19 cellular contexts compared by ENCODE assay signal in the genomic region with DNA sequence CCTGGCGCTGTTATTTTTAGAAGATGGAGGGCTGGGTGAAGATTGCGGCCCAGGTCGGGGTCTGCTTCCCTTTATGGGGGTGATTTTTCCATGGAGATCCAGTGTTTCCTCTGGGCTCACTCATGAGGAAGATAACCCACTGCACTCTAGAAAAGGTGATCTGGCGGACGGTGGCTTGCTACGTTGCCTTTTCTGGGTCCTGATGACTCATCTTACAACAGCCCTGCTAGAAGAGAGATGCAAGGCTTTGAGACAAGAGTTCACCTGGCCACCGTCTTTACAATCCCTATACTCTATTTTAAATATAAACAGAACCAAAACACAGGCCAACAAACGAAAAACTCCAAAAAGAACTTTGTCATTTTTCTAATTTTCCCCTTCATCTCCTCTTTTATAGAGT.
DNase-seq lines count a peak whose midpoint lies in the region; ATAC-seq, FAIRE-seq and TF ChIP-seq lines count a peak whose summit lies in the region.
"Had no signal": no experiment of that assay in that cellular context is flagged by ENCODE, and none has a peak within 500 bp of the region (broad histone marks: within the 10 kb centered on the region; RNA-seq: fewer than 3 reads in every experiment).

No MANE protein-coding gene starts in this region.

- no peaks in the 10 kb centered on the region for H3K9me3 ChIP-seq in BLaER1 treated with 17β-estradiol and CSF1 and Interleukin-3, amounts not matched to agents 10 nM and 100 nM (replicated peaks in 1 of 11)
- H3K9me3 ChIP-seq in GM12878 (replicated peaks; ENCODE audit: control insufficient read depth, insufficient read depth, low read length) (no peaks in the 10 kb centered on the region; the same call in 2 of the 3 replicates), right atrium auricular region (no peaks in the 10 kb centered on the region)

- no peak overlapping the region for H3K9ac ChIP-seq in BLaER1 treated with 17β-estradiol and CSF1 and Interleukin-3, amounts not matched to agents 10 nM and 100 nM
- no peak overlapping the region for H3K9ac ChIP-seq in GM12878 (ENCODE audit: control insufficient read depth, insufficient read depth, low read length)

- no TSS peak for BruUV-seq in GM12878 (replicated peaks; lab: Mats Ljungman, UMichigan)

- H4K20me1 ChIP-seq in BLaER1 treated with 17β-estradiol and CSF1 and Interleukin-3, amounts not matched to agents 10 nM and 100 nM: no peaks in the 10 kb centered on the region
- H4K20me1 ChIP-seq in GM12878 (ENCODE audit: control insufficient read depth, insufficient read depth): no peaks in the 10 kb centered on the region

- no peaks in the 10 kb centered on the region for H3K36me3 Mint-ChIP-seq in natural killer cell
- H3K36me3 Mint-ChIP-seq: CD4-positive, alpha-beta memory T cell had no signal

- in situ Hi-C loops in GM12878 (cut with MboI): no loop called here

- H3K27me3 Mint-ChIP-seq in natural killer cell (ENCODE audit: low read depth in 2 of 2): peaks cover 16 to 33% of the 10 kb centered on the region in 2 donors

- SMC1A ChIA-PET in GM12878 (lab: Charles Lee; ENCODE audit: uncharacterized antibody, unreplicated experiment): no interaction called here

- TF ChIP-seq EP300 in GM12878 (IDR thresholded peaks at IDR 0.05; ENCODE audit: borderline replicate concordance in 1 of 2, control insufficient read depth in 1 of 2, low read depth in 2 of 2, low read length in 2 of 2): no peak

- no peak for TF ChIP-seq RAD21 in GM12878 (IDR thresholded peaks at IDR 0.05; ENCODE audit: insufficient read depth, low read depth, low read length)

- POLR2A ChIA-PET in GM12878 (lab: Charles Lee): no interaction called here

- H3K27ac Mint-ChIP-seq in natural killer cell: no peak overlapping the region
- H3K27ac Mint-ChIP-seq: B cell; CD4-positive, alpha-beta memory T cell; GM23338; H9 had no signal

- CTCF ChIA-PET in GM12878 (lab: Yijun Ruan, JAX): no interaction called here

- H3K4me3 Mint-ChIP-seq in natural killer cell: no peak overlapping the region
- H3K4me3 Mint-ChIP-seq: B cell; CD4-positive, alpha-beta memory T cell; GM23338; H9 had no signal

- H3K27me3 ChIP-seq in BLaER1 treated with 17β-estradiol and CSF1 and Interleukin-3, amounts not matched to agents 10 nM and 100 nM: no peaks in the 10 kb centered on the region
- H3K27me3 ChIP-seq in GM12878 (replicated peaks in 1 of 2; ENCODE audit: control insufficient read depth in 2 of 2, insufficient read depth in 2 of 2, low read length in 1 of 2) (no peaks in the 10 kb centered on the region; a peak in 2 of 4 replicates), right atrium auricular region (no peaks in the 10 kb centered on the region)

- no peaks in the 10 kb centered on the region for H3K4me1 Mint-ChIP-seq in natural killer cell
- H3K4me1 Mint-ChIP-seq: B cell; CD4-positive, alpha-beta memory T cell; GM23338; H9 had no signal

- no peak for DNase-seq in GM12878 (ENCODE audit: low read depth, low spot score)
- no peak for DNase-seq in A172 (ENCODE audit: low spot score)
- no peak for DNase-seq in natural killer cell
- DNase-seq in right atrium auricular region (ENCODE audit: low spot score): no peak
- DNase-seq: C1 segment of cervical spinal cord; Calu3; CD4-positive, alpha-beta memory T cell; COR-L47; DMS53; DMS79 treated with DMSO at 0.1 percent for 48 hours; GF-D8; H9 had no signal

- no peaks in the 10 kb centered on the region for H3K79me2 ChIP-seq in GM12878 (ENCODE audit: control insufficient read depth, insufficient read depth, low read length)

- H2AFZ ChIP-seq in GM12878 (ENCODE audit: control insufficient read depth, low read depth, low read length): no peak overlapping the region
- H2AFZ ChIP-seq: GM23338 had no signal

- intact Hi-C loops in GM12878 (cut with micrococcal nuclease; ENCODE audit: unreplicated experiment): no loop called here
- intact Hi-C loops in natural killer cell (cut with micrococcal nuclease): no loop called here

- WGBS in GM12878 (ENCODE audit: insufficient coverage, insufficient replicate concordance, low lambda C conversion rate, missing lambda C conversion rate): 14% methylated on average over 8 of the region's 8 CpGs

- H3K27ac ChIP-seq in BLaER1 treated with 17β-estradiol and CSF1 and Interleukin-3, amounts not matched to agents 10 nM and 100 nM: no peak overlapping the region
- H3K27ac ChIP-seq in GM12878 (ENCODE audit: control insufficient read depth, insufficient read depth) (no peak overlapping the region), right atrium auricular region (no peak overlapping the region)

- peak; percentile 53 for ATAC-seq in GM19351 (IDR thresholded peaks at IDR 0.05; ENCODE audit: unreplicated experiment)
- no peak for ATAC-seq in GM12878
- ATAC-seq in natural killer cell: no peak
- ATAC-seq: HCT116 had no signal

- TF ChIP-seq POLR2A in GM12878 (IDR thresholded peaks at IDR 0.05; ENCODE audit: low read depth, low read length): no peak

- no peaks in the 10 kb centered on the region for H3K9me3 Mint-ChIP-seq in natural killer cell
- H3K9me3 Mint-ChIP-seq: GM23338, H9 had no signal

- peak overlapping the region; percentile 47 to 77 (median 70) for H3K4me2 ChIP-seq in BLaER1 treated with 17β-estradiol and CSF1 and Interleukin-3, amounts not matched to agents 10 nM and 100 nM
- peak overlapping the region; percentile 4 for H3K4me2 ChIP-seq in GM12878 (ENCODE audit: control insufficient read depth, insufficient read depth)
- H3K4me2 ChIP-seq: GM23338 had no signal

- H3K4me1 ChIP-seq in BLaER1 treated with 17β-estradiol and CSF1 and Interleukin-3, amounts not matched to agents 10 nM and 100 nM: peaks cover 11 to 26% (median 21%) of the 10 kb centered on the region in 10 experiments
- H3K4me1 ChIP-seq in GM12878 (ENCODE audit: control insufficient read depth, insufficient read depth, low read length): peaks cover 3% of the 10 kb centered on the region; the same call in 1 of the 2 replicates
- no peaks in the 10 kb centered on the region for H3K4me1 ChIP-seq in right atrium auricular region

- peak; percentile 82 for FAIRE-seq in GM12878 (lab: Jason Lieb, UNC)
- FAIRE-seq: A204.1, GM19239 had no signal

- no peaks in the 10 kb centered on the region for H3K36me3 ChIP-seq in BLaER1 treated with 17β-estradiol and CSF1 and Interleukin-3, amounts not matched to agents 10 nM and 100 nM
- H3K36me3 ChIP-seq in GM12878 (ENCODE audit: control insufficient read depth in 2 of 2, insufficient read depth in 2 of 2, low read length in 1 of 2) (no peaks in the 10 kb centered on the region), right atrium auricular region (no peaks in the 10 kb centered on the region)

- H3K4me3 ChIP-seq in BLaER1 treated with 17β-estradiol and CSF1 and Interleukin-3, amounts not matched to agents 10 nM and 100 nM: no peak overlapping the region
- H3K4me3 ChIP-seq in GM12878: no peak overlapping the region
- no peak overlapping the region for H3K4me3 ChIP-seq in right atrium auricular region
- H3K4me3 ChIP-seq: GM23338 had no signal

- RAD21 ChIA-PET in GM12878 (lab: Charles Lee; ENCODE audit: unreplicated experiment): no interaction called here

- TF ChIP-seq CTCF in GM12878 (IDR thresholded peaks at IDR 0.05 in 2 of 3, conservative IDR thresholded peaks at IDR 0.05 in 1 of 3; ENCODE audit: control insufficient read depth in 2 of 3, extremely low read depth in 1 of 3, insufficient read depth in 1 of 3, low read depth in 3 of 3, low read length in 3 of 3): no peak
- TF ChIP-seq CTCF in natural killer cell (IDR thresholded peaks at IDR 0.05): no peak
- TF ChIP-seq CTCF in right atrium auricular region (IDR thresholded peaks at IDR 0.05): no peak

TF ChIP-seq in GM12878, 131 proteins besides CTCF, POLR2A, EP300 and RAD21 (continues in another document):
- TF ChIP-seq PML (IDR thresholded peaks at IDR 0.05; ENCODE audit: low read length) (no peak), CREB1 (IDR thresholded peaks at IDR 0.05; ENCODE audit: low read depth) (no peak), TCF3 (IDR thresholded peaks at IDR 0.05; ENCODE audit: borderline replicate concordance, insufficient read depth, low read depth, low read length) (no peak), BCL11A (IDR thresholded peaks at IDR 0.05; ENCODE audit: low read depth, low read length) (no peak), MXI1 (IDR thresholded peaks at IDR 0.05; ENCODE audit: low read depth, low read length) (no peak)
- TF ChIP-seq, protein P1, sequence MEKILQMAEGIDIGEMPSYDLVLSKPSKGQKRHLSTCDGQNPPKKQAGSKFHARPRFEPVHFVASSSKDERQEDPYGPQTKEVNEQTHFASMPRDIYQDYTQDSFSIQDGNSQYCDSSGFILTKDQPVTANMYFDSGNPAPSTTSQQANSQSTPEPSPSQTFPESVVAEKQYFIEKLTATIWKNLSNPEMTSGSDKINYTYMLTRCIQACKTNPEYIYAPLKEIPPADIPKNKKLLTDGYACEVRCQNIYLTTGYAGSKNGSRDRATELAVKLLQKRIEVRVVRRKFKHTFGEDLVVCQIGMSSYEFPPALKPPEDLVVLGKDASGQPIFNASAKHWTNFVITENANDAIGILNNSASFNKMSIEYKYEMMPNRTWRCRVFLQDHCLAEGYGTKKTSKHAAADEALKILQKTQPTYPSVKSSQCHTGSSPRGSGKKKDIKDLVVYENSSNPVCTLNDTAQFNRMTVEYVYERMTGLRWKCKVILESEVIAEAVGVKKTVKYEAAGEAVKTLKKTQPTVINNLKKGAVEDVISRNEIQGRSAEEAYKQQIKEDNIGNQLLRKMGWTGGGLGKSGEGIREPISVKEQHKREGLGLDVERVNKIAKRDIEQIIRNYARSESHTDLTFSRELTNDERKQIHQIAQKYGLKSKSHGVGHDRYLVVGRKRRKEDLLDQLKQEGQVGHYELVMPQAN (conservative IDR thresholded peaks at IDR 0.05): no peak
